In the genomic region with DNA sequence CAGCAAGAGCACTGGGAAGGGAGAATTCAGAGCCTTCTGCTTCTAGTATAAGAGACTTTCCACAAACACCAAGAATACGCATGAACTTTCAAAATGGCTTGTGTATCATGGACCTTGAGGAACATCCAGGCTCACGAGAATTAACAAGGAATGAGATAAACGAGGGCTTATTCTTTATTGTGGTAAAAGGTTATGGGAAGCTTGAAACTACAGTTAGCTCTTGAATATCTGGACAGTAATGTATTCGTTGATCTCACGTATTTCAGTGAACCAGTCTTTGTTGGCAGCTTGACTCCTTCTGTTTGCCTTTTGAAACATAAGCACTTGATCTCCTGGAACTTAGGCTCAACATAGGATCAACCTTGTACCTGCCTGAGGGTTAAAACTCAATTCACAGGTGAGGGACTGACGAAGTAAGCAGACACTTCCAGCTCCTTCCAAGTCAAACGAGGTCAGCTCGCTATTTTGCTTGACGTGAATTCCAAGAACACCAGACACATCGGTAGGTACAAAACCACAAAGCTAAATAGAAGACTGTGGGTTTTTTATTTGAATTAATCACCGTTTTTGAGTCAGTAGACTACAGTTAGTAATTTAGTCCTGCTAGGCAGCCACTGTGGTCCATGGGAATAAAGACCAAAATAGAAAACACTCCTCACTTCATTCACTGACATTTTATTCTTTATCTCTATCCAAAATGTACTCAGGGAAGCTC, we compare ENCODE assay signal across 1 cellular context.
TF ChIP-seq lines count a peak whose summit lies in the region.

No MANE protein-coding gene starts in this region.

TF ChIP-seq in SK-N-SH treated with all-trans-retinoic acid at 6 μM for 48 hours, 23 proteins besides CTCF, POLR2A, EP300 and RAD21 (continued from another document):
- TF ChIP-seq, protein P1, sequence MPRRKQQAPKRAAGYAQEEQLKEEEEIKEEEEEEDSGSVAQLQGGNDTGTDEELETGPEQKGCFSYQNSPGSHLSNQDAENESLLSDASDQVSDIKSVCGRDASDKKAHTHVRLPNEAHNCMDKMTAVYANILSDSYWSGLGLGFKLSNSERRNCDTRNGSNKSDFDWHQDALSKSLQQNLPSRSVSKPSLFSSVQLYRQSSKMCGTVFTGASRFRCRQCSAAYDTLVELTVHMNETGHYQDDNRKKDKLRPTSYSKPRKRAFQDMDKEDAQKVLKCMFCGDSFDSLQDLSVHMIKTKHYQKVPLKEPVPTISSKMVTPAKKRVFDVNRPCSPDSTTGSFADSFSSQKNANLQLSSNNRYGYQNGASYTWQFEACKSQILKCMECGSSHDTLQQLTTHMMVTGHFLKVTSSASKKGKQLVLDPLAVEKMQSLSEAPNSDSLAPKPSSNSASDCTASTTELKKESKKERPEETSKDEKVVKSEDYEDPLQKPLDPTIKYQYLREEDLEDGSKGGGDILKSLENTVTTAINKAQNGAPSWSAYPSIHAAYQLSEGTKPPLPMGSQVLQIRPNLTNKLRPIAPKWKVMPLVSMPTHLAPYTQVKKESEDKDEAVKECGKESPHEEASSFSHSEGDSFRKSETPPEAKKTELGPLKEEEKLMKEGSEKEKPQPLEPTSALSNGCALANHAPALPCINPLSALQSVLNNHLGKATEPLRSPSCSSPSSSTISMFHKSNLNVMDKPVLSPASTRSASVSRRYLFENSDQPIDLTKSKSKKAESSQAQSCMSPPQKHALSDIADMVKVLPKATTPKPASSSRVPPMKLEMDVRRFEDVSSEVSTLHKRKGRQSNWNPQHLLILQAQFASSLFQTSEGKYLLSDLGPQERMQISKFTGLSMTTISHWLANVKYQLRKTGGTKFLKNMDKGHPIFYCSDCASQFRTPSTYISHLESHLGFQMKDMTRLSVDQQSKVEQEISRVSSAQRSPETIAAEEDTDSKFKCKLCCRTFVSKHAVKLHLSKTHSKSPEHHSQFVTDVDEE (CRISPR knock-in tag; IDR thresholded peaks at IDR 0.05): no peak
- TF ChIP-seq ZNF70 (CRISPR knock-in tag; IDR thresholded peaks at IDR 0.05): no peak
